ENCODE assay signal across 16 cellular contexts in genomic region chr9:84331119-84331791, GRCh38. TPM values are rescaled to one million over a fixed set of nuclear protein-coding genes. Genes with fewer than 3 reads are reported as not detected.
DNase-seq lines count a peak whose midpoint lies in the region; ATAC-seq and TF ChIP-seq lines count a peak whose summit lies in the region.
"Had no signal": no experiment of that assay in that cellular context is flagged by ENCODE, and none has a peak within 500 bp of the region (broad histone marks: within the 10 kb centered on the region; RNA-seq: fewer than 3 reads in every experiment).

No MANE protein-coding gene starts in this region.

- TF ChIP-seq RAD21 in Ishikawa (IDR thresholded peaks at IDR 0.05; ENCODE audit: low read depth): no peak

- H3K4me1 ChIP-seq in mammary epithelial cell (ENCODE audit: insufficient read depth, low read length) (peaks cover 8% of the 10 kb centered on the region), tibial nerve (peaks cover 0 to 6% (median 0%) of the 10 kb centered on the region in 4 donors)
- H3K4me1 ChIP-seq: body of pancreas had no signal

- peak overlapping the region; percentile 28 for H2AFZ ChIP-seq in mammary epithelial cell (ENCODE audit: low read depth, low read length)

- TF ChIP-seq CTCF in mammary epithelial cell (conservative IDR thresholded peaks at IDR 0.05 in 1 of 2, IDR thresholded peaks at IDR 0.05 in 1 of 2; ENCODE audit: extremely low read depth in 1 of 2, insufficient read depth in 1 of 2, low read depth in 1 of 2, low read length in 2 of 2) (no peak), tibial nerve (IDR thresholded peaks at IDR 0.05) (no peak)

- peak overlapping the region; percentile 8 for H3K4me2 ChIP-seq in mammary epithelial cell (ENCODE audit: insufficient read depth, low read depth, low read length)

- no peaks in the 10 kb centered on the region for H3K27me3 ChIP-seq in mammary epithelial cell (ENCODE audit: insufficient read depth, low read length)
- H3K27me3 ChIP-seq in tibial nerve: no peaks in the 10 kb centered on the region
- H3K27me3 ChIP-seq: body of pancreas had no signal

- DNase-seq in mammary epithelial cell: peak; percentile 68
- peak; percentile 25 for DNase-seq in kidney glomerular epithelial cell (lab: John Stamatoyannopoulos, UW)
- DNase-seq in tibial nerve (ENCODE audit: low spot score in 2 of 2): no peak
- DNase-seq in stimulated activated CD4-positive, alpha-beta T cell treated with anti-CD3 and anti-CD28 coated beads, Interleukin-4, amount 100 ng/mL, for 1 hour: no peak
- DNase-seq: activated CD8-positive, alpha-beta T cell treated with anti-CD3 and anti-CD28 coated beads for 36 hours; activated effector memory CD4-positive, alpha-beta T cell treated with anti-CD3 and anti-CD28 coated beads, Interleukin-2, amount 50 U/mL, for 16 hours; body of pancreas; CD8-positive, alpha-beta memory T cell; HFFc6; naive B cell; NCI-H1105 treated with DMSO at 0.1 percent for 48 hours; NCI-H524 treated with DMSO at 0.1 percent for 48 hours; T-helper 9 cell had no signal

- no peaks in the 10 kb centered on the region for H3K36me3 ChIP-seq in mammary epithelial cell (ENCODE audit: insufficient read depth, low read length)
- no peaks in the 10 kb centered on the region for H3K36me3 ChIP-seq in tibial nerve

- TF ChIP-seq POLR2A in tibial nerve (IDR thresholded peaks at IDR 0.05): no peak

- no peak overlapping the region for H3K27ac ChIP-seq in mammary epithelial cell (ENCODE audit: insufficient read depth, low read depth, low read length)
- peak overlapping the region in 17 of 21 experiments; percentile 17 to 81 (median 48) for H3K27ac ChIP-seq in skin epidermis
- H3K27ac ChIP-seq in tibial nerve: no peak overlapping the region

- H4K20me1 ChIP-seq in mammary epithelial cell (ENCODE audit: insufficient read depth, low read length): no peaks in the 10 kb centered on the region

- WGBS in mammary epithelial cell (ENCODE audit: low coverage, missing lambda C conversion rate): 97% methylated on average over 5 of the region's 5 CpGs
- WGBS in tibial nerve, 2 donors: 81% methylated on average over 5 of the region's 5 CpGs

- H3K9me3 ChIP-seq in mammary epithelial cell (replicated peaks; ENCODE audit: insufficient read depth, low read length) (no peaks in the 10 kb centered on the region), tibial nerve (peaks cover 0 to 7% (median 1%) of the 10 kb centered on the region in 4 donors)
- H3K9me3 ChIP-seq: body of pancreas had no signal

- dilution Hi-C loops in mammary epithelial cell (cut with HindIII; ENCODE audit: low sequenced_read_pairs): no loop called here

- ATAC-seq in GM19351 (IDR thresholded peaks at IDR 0.05; ENCODE audit: unreplicated experiment): no peak
- ATAC-seq: activated CD8-positive, alpha-beta T cell treated with anti-CD3 and anti-CD28 coated beads for 36 hours; body of pancreas had no signal

- H3K4me3 ChIP-seq in mammary epithelial cell (replicated peaks in 1 of 3; ENCODE audit: insufficient read depth in 1 of 3, low read depth in 2 of 3, low read length in 3 of 3): no peak overlapping the region
- no peak overlapping the region for H3K4me3 ChIP-seq in skin epidermis
- H3K4me3 ChIP-seq in tibial nerve: no peak overlapping the region
- H3K4me3 ChIP-seq: body of pancreas had no signal

- no peak overlapping the region for H3K9ac ChIP-seq in mammary epithelial cell (ENCODE audit: insufficient read depth, low read length)

- in situ Hi-C loops in mammary epithelial cell (cut with MboI; ENCODE audit: low sequenced_read_pairs in 2 of 2): no loop called here

- intact Hi-C loops in mammary epithelial cell (cut with micrococcal nuclease): no loop called here

- TF ChIP-seq EP300 in Ishikawa (IDR thresholded peaks at IDR 0.05; ENCODE audit: borderline replicate concordance): no peak
- no peak for TF ChIP-seq EP300 in tibial nerve (IDR thresholded peaks at IDR 0.05)

- H3K79me2 ChIP-seq in mammary epithelial cell (ENCODE audit: insufficient read depth, low read length): no peaks in the 10 kb centered on the region

- CTCF ChIA-PET in mammary epithelial cell (lab: Charles Lee; ENCODE audit: low non-redundant PET): no interaction called here

- BruUV-seq in mammary epithelial cell (replicated peaks; lab: Mats Ljungman, UMichigan): no TSS peak

TF ChIP-seq in Ishikawa, 13 proteins besides CTCF, POLR2A, EP300 and RAD21:
- TF ChIP-seq CREB1 (IDR thresholded peaks at IDR 0.05; ENCODE audit: low read depth): no peak
- 0 out of 2 replicates have a peak, but pooled peaks have one; percentile 5 for TF ChIP-seq CEBPB (IDR thresholded peaks at IDR 0.05)
TF ChIP-seq in Ishikawa: peak in this region for 1.

RNA-seq across cellular contexts. Expression of gene SLC28A3, which starts 9.3 kb away (rescaled TPM):
- total RNA-seq in mammary epithelial cell (under 1 TPM; under 0.01 to 0.94 TPM), tibial nerve (under 1 TPM in 1 of 4 donors, not detected in 3; 0.44 TPM)
- 0.12 TPM for polyA plus RNA-seq in mammary epithelial cell
- not detected for polyA minus RNA-seq in mammary epithelial cell
- polyA plus RNA-seq: CD8-positive, alpha-beta memory T cell had no signal

Comparison
In these comparisons a context has a peak if more than half of its experiments do, and no peak if none do; other contexts are left out.
1. DNase-seq: peak in mammary epithelial cell (single experiment) and kidney glomerular epithelial cell (single experiment); none in tibial nerve (0 of 2) and stimulated activated CD4-positive, alpha-beta T cell treated with anti-CD3 and anti-CD28 coated beads, Interleukin-4, amount 100 ng/mL, for 1 hour (single experiment).
2. H3K27ac ChIP-seq: peak in skin epidermis (17 of 21); none in mammary epithelial cell (single experiment) and tibial nerve (0 of 4).